In genomic region chr1:161200421-161200991, GRCh38 we compare ENCODE assay signal across 8 cellular contexts. TPM values are rescaled to one million over a fixed set of nuclear protein-coding genes. Genes with fewer than 3 reads are reported as not detected.
DNase-seq lines count a peak whose midpoint lies in the region; ATAC-seq, FAIRE-seq and TF ChIP-seq lines count a peak whose summit lies in the region.

No MANE protein-coding gene starts in this region.

- no peaks in the 10 kb centered on the region for H3K9me3 ChIP-seq in skeletal muscle satellite cell (replicated peaks; ENCODE audit: low read length)

- peak overlapping the region; percentile 89 for H3K27ac Mint-ChIP-seq in activated naive CD8-positive, alpha-beta T cell treated with anti-CD3 and anti-CD28 coated beads, Interleukin-2, amount 50 U/mL, for 24 hours
- H3K27ac Mint-ChIP-seq in immature natural killer cell: peak overlapping the region; percentile 83 to 98 (median 96)

- no peak overlapping the region for H3K4me2 ChIP-seq in skeletal muscle satellite cell (ENCODE audit: low read length)

- H3K27me3 ChIP-seq in HL-60 (ENCODE audit: insufficient read depth, poor library complexity, severe bottlenecking): no peaks in the 10 kb centered on the region
- H3K27me3 ChIP-seq in skeletal muscle satellite cell (ENCODE audit: control insufficient read depth, insufficient read depth, low read length): no peaks in the 10 kb centered on the region

- DNase-seq in HL-60 (ENCODE audit: low read depth in 1 of 2, low spot score in 1 of 2) (no peak), immature natural killer cell (no peak), GM12892 (ENCODE audit: insufficient read length) (no peak), NCI-H774 (lab: John Stamatoyannopoulos, UW) (no peak)
- no peak for DNase-seq in activated naive CD8-positive, alpha-beta T cell treated with anti-CD3 and anti-CD28 coated beads, Interleukin-2, amount 50 U/mL, for 24 hours
- no peak for DNase-seq in stimulated activated CD4-positive, alpha-beta T cell treated with anti-CD3 and anti-CD28 coated beads, Interleukin-15, amount 100 ng/mL, for 24 hours
- no peak for DNase-seq in activated CD4-positive, alpha-beta T cell treated with anti-CD3 and anti-CD28 coated beads for 1 hour

- peak overlapping the region; percentile 97 for H3K9ac ChIP-seq in skeletal muscle satellite cell (ENCODE audit: low read depth, low read length)

- H3K36me3 Mint-ChIP-seq in activated naive CD8-positive, alpha-beta T cell treated with anti-CD3 and anti-CD28 coated beads, Interleukin-2, amount 50 U/mL, for 24 hours (ENCODE audit: low read depth): peaks cover 18% of the 10 kb centered on the region
- H3K36me3 Mint-ChIP-seq in immature natural killer cell: peaks cover 6 to 14% (median 7%) of the 10 kb centered on the region in 3 donors

- TF ChIP-seq CTCF in HL-60 (IDR thresholded peaks at IDR 0.05; ENCODE audit: insufficient read depth, low read length): no peak

- no peak for FAIRE-seq in GM12892 (lab: Jason Lieb, UNC)

- ATAC-seq in activated naive CD8-positive, alpha-beta T cell treated with anti-CD3 and anti-CD28 coated beads, Interleukin-2, amount 50 U/mL, for 24 hours: no peak

- H3K9me3 Mint-ChIP-seq in activated naive CD8-positive, alpha-beta T cell treated with anti-CD3 and anti-CD28 coated beads, Interleukin-2, amount 50 U/mL, for 24 hours: no peaks in the 10 kb centered on the region
- H3K9me3 Mint-ChIP-seq in immature natural killer cell: no peaks in the 10 kb centered on the region

- H3K36me3 ChIP-seq in skeletal muscle satellite cell (ENCODE audit: insufficient read depth, low read length): peaks cover 15% of the 10 kb centered on the region

- peak overlapping the region; percentile 63 for H3K4me3 Mint-ChIP-seq in activated naive CD8-positive, alpha-beta T cell treated with anti-CD3 and anti-CD28 coated beads, Interleukin-2, amount 50 U/mL, for 24 hours
- H3K4me3 Mint-ChIP-seq in immature natural killer cell: peak overlapping the region in 4 of 5 donors; percentile 3 to 94 (median 48)

- H3K4me3 ChIP-seq in HL-60 (replicated peaks; ENCODE audit: insufficient read depth, low read length): no peak overlapping the region
- H3K4me3 ChIP-seq in skeletal muscle satellite cell (ENCODE audit: low read length): no peak overlapping the region

- H3K4me1 ChIP-seq in skeletal muscle satellite cell (ENCODE audit: control insufficient read depth, insufficient read depth, low read length): peaks cover 55% of the 10 kb centered on the region

- H3K4me1 Mint-ChIP-seq in activated naive CD8-positive, alpha-beta T cell treated with anti-CD3 and anti-CD28 coated beads, Interleukin-2, amount 50 U/mL, for 24 hours: peaks cover 54% of the 10 kb centered on the region
- H3K4me1 Mint-ChIP-seq in immature natural killer cell: peaks cover 62 to 75% of the 10 kb centered on the region in 2 donors

- no peaks in the 10 kb centered on the region for H3K27me3 Mint-ChIP-seq in activated naive CD8-positive, alpha-beta T cell treated with anti-CD3 and anti-CD28 coated beads, Interleukin-2, amount 50 U/mL, for 24 hours
- peaks cover 0 to 8% (median 5%) of the 10 kb centered on the region in 3 donors for H3K27me3 Mint-ChIP-seq in immature natural killer cell (ENCODE audit: low read depth in 3 of 3)

- TF ChIP-seq POLR2A in GM12892 (IDR thresholded peaks at IDR 0.05; ENCODE audit: low read depth, low read length): no peak

- peak overlapping the region; percentile 95 for H3K27ac ChIP-seq in HL-60 (replicated peaks)

RNA-seq across cellular contexts. Expression of gene ADAMTS4, which starts 1.7 kb away (rescaled TPM):
- under 1 TPM in 2 of 3 donors, not detected in 1; 0.10 to 0.29 TPM for polyA plus RNA-seq in immature natural killer cell
- 2.8 and 14.2 TPM in 2 replicates for total RNA-seq in skeletal muscle satellite cell (2012; rRNA removed)
- polyA plus RNA-seq in GM12892 (2012; ENCODE audit: missing spikeins): 0.06 TPM

RNA-seq across cellular contexts. Expression of gene NDUFS2, which starts 1.7 kb away (rescaled TPM):
- 100 to 1,000 TPM in 1 of 3 donors, 10 to 100 TPM in 2; 59.6 to 117 (median 99.1) TPM for polyA plus RNA-seq in immature natural killer cell
- 85.6 and 105 TPM in 2 replicates for total RNA-seq in skeletal muscle satellite cell (2012; rRNA removed)
- 101 TPM for polyA plus RNA-seq in GM12892 (2012; ENCODE audit: missing spikeins)

RNA-seq across cellular contexts. Expression of gene FCER1G, which starts 14.6 kb away (rescaled TPM):
- polyA plus RNA-seq in immature natural killer cell: 1,000 to 10,000 TPM; 1,827 to 3,702 (median 3,300) TPM
- total RNA-seq in skeletal muscle satellite cell (2012; rRNA removed): not detected in 2 replicates
- not detected for polyA plus RNA-seq in GM12892 (2012; ENCODE audit: missing spikeins)

RNA-seq across cellular contexts. Expression of gene APOA2, which starts 22.9 kb away (rescaled TPM):
- polyA plus RNA-seq in immature natural killer cell: not detected
- total RNA-seq in skeletal muscle satellite cell (2012; rRNA removed): not detected in 2 replicates
- not detected for polyA plus RNA-seq in GM12892 (2012; ENCODE audit: missing spikeins)

RNA-seq across cellular contexts. Expression of gene B4GALT3, which starts 23.2 kb away (rescaled TPM):
- polyA plus RNA-seq in immature natural killer cell: 10 to 100 TPM; 38.7 to 68.0 (median 49.6) TPM
- 15.3 and 23.1 TPM in 2 replicates for total RNA-seq in skeletal muscle satellite cell (2012; rRNA removed)
- 15.7 TPM for polyA plus RNA-seq in GM12892 (2012; ENCODE audit: missing spikeins)
